Comparison of ENCODE assay signal across 24 cellular contexts in genomic region chr17:46150216-46150963, GRCh38. TPM values are rescaled to one million over a fixed set of nuclear protein-coding genes. Genes with fewer than 3 reads are reported as not detected.
A peak's percentile ranks its signal among the peaks of the same experiment; 100 is the strongest.
DNase-seq lines count a peak whose midpoint lies in the region; ATAC-seq, FAIRE-seq and TF ChIP-seq lines count a peak whose summit lies in the region.
"Had no signal": no experiment of that assay in that cellular context is flagged by ENCODE, and none has a peak within 500 bp of the region (broad histone marks: within the 10 kb centered on the region; RNA-seq: fewer than 3 reads in every experiment).

No MANE protein-coding gene starts in this region.

- no peaks in the 10 kb centered on the region for H3K9me3 Mint-ChIP-seq in activated CD8-positive, alpha-beta T cell treated with anti-CD3 and anti-CD28 coated beads for 36 hours
- H3K9me3 Mint-ChIP-seq in activated CD8-positive, alpha-beta T cell treated with anti-CD3 and anti-CD28 coated beads, Interleukin-2, amount 10 ng/mL, durations not matched to agents 7 days and 5 days (ENCODE audit: insufficient read depth) = no peaks in the 10 kb centered on the region
- no peaks in the 10 kb centered on the region for H3K9me3 Mint-ChIP-seq in chondrocyte (ENCODE audit: low read depth)
- H3K9me3 Mint-ChIP-seq: activated CD4-positive, alpha-beta T cell treated with anti-CD3 and anti-CD28 coated beads, Interleukin-2, amount 10 ng/mL, durations not matched to agents 24 days and 14 days; activated naive CD4-positive, alpha-beta T cell treated with anti-CD3 and anti-CD28 coated beads, Interleukin-2, amount 50 U/mL, for 72 hours; naive B cell had no signal

- peak; percentile 62 for FAIRE-seq in H54 (lab: Jason Lieb, UNC)
- FAIRE-seq: GM18507, TTC549 had no signal

- no peak overlapping the region for H3K9ac ChIP-seq in neural cell (ENCODE audit: low read length)
- H3K9ac ChIP-seq: BLaER1 treated with 17β-estradiol and CSF1 and Interleukin-3, amounts not matched to agents 10 nM and 100 nM had no signal

- H3K4me3 Mint-ChIP-seq in activated CD8-positive, alpha-beta T cell treated with anti-CD3 and anti-CD28 coated beads for 36 hours = no peak overlapping the region
- no peak overlapping the region for H3K4me3 Mint-ChIP-seq in activated CD8-positive, alpha-beta T cell treated with anti-CD3 and anti-CD28 coated beads, Interleukin-2, amount 10 ng/mL, durations not matched to agents 7 days and 5 days
- H3K4me3 Mint-ChIP-seq in chondrocyte (ENCODE audit: unreplicated experiment) = no peak overlapping the region
- H3K4me3 Mint-ChIP-seq: activated CD4-positive, alpha-beta T cell treated with anti-CD3 and anti-CD28 coated beads, Interleukin-2, amount 10 ng/mL, durations not matched to agents 24 days and 14 days had no signal

- no peaks in the 10 kb centered on the region for H3K27me3 ChIP-seq in neural cell (ENCODE audit: insufficient read depth, low read depth, low read length)
- H3K27me3 ChIP-seq: BLaER1 treated with 17β-estradiol and CSF1 and Interleukin-3, amounts not matched to agents 10 nM and 100 nM; testis had no signal

- intact Hi-C loops in activated CD8-positive, alpha-beta T cell treated with anti-CD3 and anti-CD28 coated beads for 36 hours (cut with micrococcal nuclease) = no loop called here
- intact Hi-C loops in cardiac septum (cut with DNase I) = no loop called here

- peaks cover 95% of the 10 kb centered on the region for H3K79me2 ChIP-seq in neural cell (replicated peaks; ENCODE audit: insufficient read depth, low read length)

- H3K4me3 ChIP-seq in neural cell (ENCODE audit: low read length) = no peak overlapping the region
- H3K4me3 ChIP-seq: BLaER1 treated with 17β-estradiol and CSF1 and Interleukin-3, amounts not matched to agents 10 nM and 100 nM; psoas muscle; smooth muscle cell; testis had no signal

- H3K27ac ChIP-seq in neural cell (ENCODE audit: low read length) = no peak overlapping the region
- H3K27ac ChIP-seq: BLaER1 treated with 17β-estradiol and CSF1 and Interleukin-3, amounts not matched to agents 10 nM and 100 nM; psoas muscle; testis had no signal

- TF ChIP-seq EP300 in neural cell (conservative IDR thresholded peaks at IDR 0.05; ENCODE audit: poor library complexity, severe bottlenecking) = no peak

- TF ChIP-seq CTCF in activated CD8-positive, alpha-beta T cell treated with anti-CD3 and anti-CD28 coated beads for 36 hours (IDR thresholded peaks at IDR 0.05) = no peak
- TF ChIP-seq CTCF in chondrocyte (IDR thresholded peaks at IDR 0.05) (no peak), neural cell (IDR thresholded peaks at IDR 0.05; ENCODE audit: poor library complexity, severe bottlenecking) (no peak)

- peaks cover 18% of the 10 kb centered on the region for H3K36me3 Mint-ChIP-seq in activated CD8-positive, alpha-beta T cell treated with anti-CD3 and anti-CD28 coated beads for 36 hours (ENCODE audit: low read depth)
- peaks cover 30% of the 10 kb centered on the region for H3K36me3 Mint-ChIP-seq in activated CD8-positive, alpha-beta T cell treated with anti-CD3 and anti-CD28 coated beads, Interleukin-2, amount 10 ng/mL, durations not matched to agents 7 days and 5 days (ENCODE audit: low read depth)
- H3K36me3 Mint-ChIP-seq in chondrocyte (ENCODE audit: low read depth) = no peaks in the 10 kb centered on the region
- H3K36me3 Mint-ChIP-seq: naive B cell had no signal

- no peaks in the 10 kb centered on the region for H3K27me3 Mint-ChIP-seq in activated CD8-positive, alpha-beta T cell treated with anti-CD3 and anti-CD28 coated beads for 36 hours
- H3K27me3 Mint-ChIP-seq in activated CD8-positive, alpha-beta T cell treated with anti-CD3 and anti-CD28 coated beads, Interleukin-2, amount 10 ng/mL, durations not matched to agents 7 days and 5 days (ENCODE audit: low read depth) = no peaks in the 10 kb centered on the region
- H3K27me3 Mint-ChIP-seq in chondrocyte (ENCODE audit: low read depth) = no peaks in the 10 kb centered on the region
- H3K27me3 Mint-ChIP-seq: activated CD4-positive, alpha-beta T cell treated with anti-CD3 and anti-CD28 coated beads, Interleukin-2, amount 10 ng/mL, durations not matched to agents 24 days and 14 days; naive B cell had no signal

- no peaks in the 10 kb centered on the region for H3K9me2 ChIP-seq in neural cell (ENCODE audit: insufficient read depth, low read length)

- H4K20me1 ChIP-seq in neural cell (ENCODE audit: insufficient read depth) = peaks cover 67% of the 10 kb centered on the region

- no peak for ATAC-seq in activated CD8-positive, alpha-beta T cell treated with anti-CD3 and anti-CD28 coated beads for 36 hours
- ATAC-seq in activated CD8-positive, alpha-beta T cell treated with anti-CD3 and anti-CD28 coated beads, Interleukin-2, amount 10 ng/mL, durations not matched to agents 7 days and 5 days = no peak
- ATAC-seq: activated naive CD4-positive, alpha-beta T cell treated with anti-CD3 and anti-CD28 coated beads, Interleukin-2, amount 50 U/mL, for 72 hours; psoas muscle had no signal

- peak overlapping the region; percentile 3 for H3K27ac Mint-ChIP-seq in activated CD8-positive, alpha-beta T cell treated with anti-CD3 and anti-CD28 coated beads for 36 hours
- no peak overlapping the region for H3K27ac Mint-ChIP-seq in activated CD8-positive, alpha-beta T cell treated with anti-CD3 and anti-CD28 coated beads, Interleukin-2, amount 10 ng/mL, durations not matched to agents 7 days and 5 days
- H3K27ac Mint-ChIP-seq in chondrocyte (ENCODE audit: unreplicated experiment) = peak overlapping the region; percentile 2
- H3K27ac Mint-ChIP-seq: activated CD4-positive, alpha-beta T cell treated with anti-CD3 and anti-CD28 coated beads, Interleukin-2, amount 10 ng/mL, durations not matched to agents 24 days and 14 days; activated naive CD4-positive, alpha-beta T cell treated with anti-CD3 and anti-CD28 coated beads, Interleukin-2, amount 50 U/mL, for 72 hours had no signal

- no peaks in the 10 kb centered on the region for H3F3A ChIP-seq in neural cell (ENCODE audit: insufficient read depth, low read length, poor library complexity, severe bottlenecking)

- peak overlapping the region; percentile 1 for H3K4me2 ChIP-seq in neural cell (ENCODE audit: low read length)
- H3K4me2 ChIP-seq: smooth muscle cell had no signal

- CTCF ChIA-PET in activated CD8-positive, alpha-beta T cell treated with anti-CD3 and anti-CD28 coated beads for 36 hours (lab: Charles Lee) = no interaction called here
- CTCF ChIA-PET in activated CD8-positive, alpha-beta T cell treated with anti-CD3 and anti-CD28 coated beads, Interleukin-2, amount 10 ng/mL, durations not matched to agents 7 days and 5 days (lab: Charles Lee) = no interaction called here

- H3K9me3 ChIP-seq in neural cell (ENCODE audit: low read length) = no peaks in the 10 kb centered on the region
- H3K9me3 ChIP-seq: psoas muscle, testis had no signal

- POLR2A ChIA-PET in activated CD8-positive, alpha-beta T cell treated with anti-CD3 and anti-CD28 coated beads for 36 hours (lab: Charles Lee) = no interaction called here
- POLR2A ChIA-PET in activated CD8-positive, alpha-beta T cell treated with anti-CD3 and anti-CD28 coated beads, Interleukin-2, amount 10 ng/mL, durations not matched to agents 7 days and 5 days (lab: Charles Lee) = interaction anchor here (0.5 kb wide), 1 partner anchor 13 kb away, joined by 3 read pairs; no protein-coding TSS in a partner anchor

- TF ChIP-seq RAD21 in neural cell (conservative IDR thresholded peaks at IDR 0.05) = no peak

- H3K36me3 ChIP-seq in neural cell (ENCODE audit: insufficient read depth, low read length) = no peaks in the 10 kb centered on the region

- peaks cover 84% of the 10 kb centered on the region for H3K4me1 Mint-ChIP-seq in activated CD8-positive, alpha-beta T cell treated with anti-CD3 and anti-CD28 coated beads for 36 hours (ENCODE audit: low read depth)
- H3K4me1 Mint-ChIP-seq in activated CD8-positive, alpha-beta T cell treated with anti-CD3 and anti-CD28 coated beads, Interleukin-2, amount 10 ng/mL, durations not matched to agents 7 days and 5 days (ENCODE audit: low read depth) = peaks cover 68% of the 10 kb centered on the region
- H3K4me1 Mint-ChIP-seq in chondrocyte (ENCODE audit: low read depth) = peaks cover 57% of the 10 kb centered on the region

- TF ChIP-seq POLR2A in H54 (IDR thresholded peaks at IDR 0.05; ENCODE audit: low read depth, low read length) = no peak

- no peak overlapping the region for H2AFZ ChIP-seq in neural cell (ENCODE audit: low read depth, low read length)

- no peak for DNase-seq in activated CD8-positive, alpha-beta T cell treated with anti-CD3 and anti-CD28 coated beads for 36 hours
- no peak for DNase-seq in activated CD8-positive, alpha-beta T cell treated with anti-CD3 and anti-CD28 coated beads, Interleukin-2, amount 10 ng/mL, durations not matched to agents 7 days and 5 days
- DNase-seq in H54 (ENCODE audit: insufficient read length, low spot score) = no peak
- no peak for DNase-seq in chondrocyte (ENCODE audit: low spot score)
- DNase-seq in activated CD8-positive, alpha-beta memory T cell treated with anti-CD3 and anti-CD28 coated beads for 24 hours = no peak
- DNase-seq in cardiac septum (ENCODE audit: low spot score) = no peak
- no peak for DNase-seq in activated CD4-positive, alpha-beta T cell treated with anti-CD3 and anti-CD28 coated beads, Interleukin-2, amount 50 U/mL, for 4 hours
- DNase-seq: activated CD4-positive, alpha-beta T cell treated with anti-CD3 and anti-CD28 coated beads, Interleukin-2, amount 10 ng/mL, durations not matched to agents 24 days and 14 days; DMS79; glutamatergic neuron; MM.1S; naive B cell; NCI-H187; NK-92 treated with Interleukin-12 subunit alpha and Interleukin-12 subunit beta, amount 100 ng/mL, for 24 hours; psoas muscle; RPMI8226; stimulated activated CD8-positive, alpha-beta memory T cell treated with anti-CD3 and anti-CD28 coated beads, Interleukin-4, amount 100 ng/mL, for 48 hours; testis had no signal

TF ChIP-seq in neural cell, 6 proteins besides CTCF, POLR2A, EP300 and RAD21:
- TF ChIP-seq SMC3 (conservative IDR thresholded peaks at IDR 0.05; ENCODE audit: poor library complexity) (no peak), EZH2 (IDR thresholded peaks at IDR 0.05; ENCODE audit: borderline replicate concordance, insufficient read depth, low read length, poor library complexity, severe bottlenecking) (no peak)

RNA-seq across cellular contexts. Expression of gene KANSL1, which starts 42.8 kb away (rescaled TPM):
- 10 to 100 TPM; 54.4 to 55.3 TPM for total RNA-seq in activated CD8-positive, alpha-beta T cell treated with anti-CD3 and anti-CD28 coated beads for 36 hours
- 10 to 100 TPM; 80.5 to 82.8 TPM for total RNA-seq in activated CD8-positive, alpha-beta T cell treated with anti-CD3 and anti-CD28 coated beads, Interleukin-2, amount 10 ng/mL, durations not matched to agents 7 days and 5 days
- total RNA-seq in chondrocyte (61.4 to 75.8 TPM (median 68.8 TPM) in 3 replicates), cardiac septum (33.6 TPM)
- 65.0 and 88.1 TPM in 2 replicates for polyA plus RNA-seq in neural cell
- 373 and 424 TPM in 2 replicates for polyA minus RNA-seq in neural cell
